1 cellular context compared by ENCODE assay signal in genomic region chr1:224505454-224506093, GRCh38.
TF ChIP-seq lines count a peak whose summit lies in the region.

No MANE protein-coding gene starts in this region.

TF ChIP-seq in HepG2, 621 proteins besides CTCF, POLR2A, EP300 and RAD21 (continued from another document):
- TF ChIP-seq ZBTB40 (IDR thresholded peaks at IDR 0.05), result no peak
- no peak; the same call in 1 of the 2 replicates for TF ChIP-seq ZBTB40 (CRISPR knock-in tag; IDR thresholded peaks at IDR 0.05)
- TF ChIP-seq ZBTB34 (CRISPR knock-in tag; IDR thresholded peaks at IDR 0.05), result 0 out of 2 replicates have a peak, but pooled peaks have one; percentile 34
- no peak for TF ChIP-seq EEA1 (CRISPR knock-in tag; IDR thresholded peaks at IDR 0.05; ENCODE audit: borderline replicate concordance)
- TF ChIP-seq ZNF354B (CRISPR knock-in tag; IDR thresholded peaks at IDR 0.05), result no peak
- TF ChIP-seq MEF2D (CRISPR knock-in tag; IDR thresholded peaks at IDR 0.05), result 0 out of 2 replicates have a peak, but pooled peaks have one; percentile 22
- TF ChIP-seq HNRNPL (IDR thresholded peaks at IDR 0.05; ENCODE audit: low read depth, low read length), result no peak
- TF ChIP-seq RNF2 (conservative IDR thresholded peaks at IDR 0.05; ENCODE audit: low read depth), result no peak
- TF ChIP-seq ARNT2 (CRISPR knock-in tag; IDR thresholded peaks at IDR 0.05; ENCODE audit: low read depth), result no peak
- TF ChIP-seq PRPF4 (IDR thresholded peaks at IDR 0.05; ENCODE audit: low read depth, low read length, poor library complexity, severe bottlenecking), result no peak
- TF ChIP-seq ATF7 (IDR thresholded peaks at IDR 0.05), result 0 out of 2 replicates have a peak, but pooled peaks have one; percentile 1
- no peak for TF ChIP-seq ATF7 (CRISPR knock-in tag; IDR thresholded peaks at IDR 0.05)
- no peak for TF ChIP-seq PITX1 (CRISPR knock-in tag; IDR thresholded peaks at IDR 0.05)
- no peak for TF ChIP-seq PLSCR1 (CRISPR knock-in tag; IDR thresholded peaks at IDR 0.05; ENCODE audit: borderline replicate concordance)
- TF ChIP-seq LCORL (IDR thresholded peaks at IDR 0.05), result 0 out of 2 replicates have a peak, but pooled peaks have one; percentile 28
- TF ChIP-seq LCORL (CRISPR knock-in tag; IDR thresholded peaks at IDR 0.05), result no peak
- peak; percentile 75 for TF ChIP-seq NCOR1 (IDR thresholded peaks at IDR 0.05; ENCODE audit: borderline replicate concordance, low read length)
- no peak for TF ChIP-seq ZNF784 (CRISPR knock-in tag; IDR thresholded peaks at IDR 0.05; ENCODE audit: borderline replicate concordance)
- no peak for TF ChIP-seq ZNF724P (CRISPR knock-in tag; IDR thresholded peaks at IDR 0.05; ENCODE audit: borderline replicate concordance)
- TF ChIP-seq KLF16 (CRISPR knock-in tag; IDR thresholded peaks at IDR 0.05), result no peak
- TF ChIP-seq BCLAF1 (IDR thresholded peaks at IDR 0.05), result no peak
- no peak for TF ChIP-seq PLRG1 (conservative IDR thresholded peaks at IDR 0.05)
- no peak for TF ChIP-seq ARNTL (CRISPR knock-in tag; IDR thresholded peaks at IDR 0.05)
- 0 out of 2 replicates have a peak, but pooled peaks have one; percentile 24 for TF ChIP-seq PAXIP1 (CRISPR knock-in tag; conservative IDR thresholded peaks at IDR 0.05)
- no peak for TF ChIP-seq KMT2B (CRISPR knock-in tag; IDR thresholded peaks at IDR 0.05)
- no peak for TF ChIP-seq YY1 (IDR thresholded peaks at IDR 0.05; ENCODE audit: insufficient read depth, insufficient replicate concordance, low read depth, low read length)
- TF ChIP-seq PCBP2 (optimal IDR thresholded peaks at IDR 0.05; ENCODE audit: low read depth, low read length, poor library complexity, severe bottlenecking), result no peak
- peak; percentile 62; the same call in 1 of the 2 replicates for TF ChIP-seq ZNF629 (CRISPR knock-in tag; conservative IDR thresholded peaks at IDR 0.05)
- TF ChIP-seq ZNF75D (CRISPR knock-in tag; IDR thresholded peaks at IDR 0.05; ENCODE audit: borderline replicate concordance), result no peak
- TF ChIP-seq DRAP1 (CRISPR knock-in tag; IDR thresholded peaks at IDR 0.05), result no peak
- 0 out of 2 replicates have a peak, but pooled peaks have one; percentile 16 for TF ChIP-seq HNF4G (IDR thresholded peaks at IDR 0.05; ENCODE audit: borderline replicate concordance, low read depth, low read length)
- no peak for TF ChIP-seq HNF4G (CRISPR knock-in tag; IDR thresholded peaks at IDR 0.05; ENCODE audit: borderline replicate concordance, low read depth)
- TF ChIP-seq ZNF562 (CRISPR knock-in tag; IDR thresholded peaks at IDR 0.05; ENCODE audit: borderline replicate concordance), result no peak
- TF ChIP-seq ZNF44 (CRISPR knock-in tag; IDR thresholded peaks at IDR 0.05), result no peak
- no peak for TF ChIP-seq FOXK1 (CRISPR knock-in tag; IDR thresholded peaks at IDR 0.05; ENCODE audit: borderline replicate concordance, low read depth)
- TF ChIP-seq ONECUT2 (CRISPR knock-in tag; IDR thresholded peaks at IDR 0.05), result no peak
- TF ChIP-seq BATF2 (CRISPR knock-in tag; IDR thresholded peaks at IDR 0.05), result no peak
- peak; percentile 49; the same call in 1 of the 2 replicates for TF ChIP-seq HNF4A (CRISPR knock-in tag; IDR thresholded peaks at IDR 0.05)
- TF ChIP-seq SNAPC5 (CRISPR knock-in tag; IDR thresholded peaks at IDR 0.05; ENCODE audit: borderline replicate concordance), result no peak
